ENCODE assay signal across 15 cellular contexts in genomic region chr5:107430077-107430625, GRCh38.
DNase-seq lines count a peak whose midpoint lies in the region; ATAC-seq, FAIRE-seq and TF ChIP-seq lines count a peak whose summit lies in the region.
"Had no signal": no experiment of that assay in that cellular context is flagged by ENCODE, and none has a peak within 500 bp of the region (broad histone marks: within the 10 kb centered on the region; RNA-seq: fewer than 3 reads in every experiment).

No MANE protein-coding gene starts in this region.

- H3K9me3 Mint-ChIP-seq in mesothelial cell of epicardium = no peaks in the 10 kb centered on the region
- H3K9me3 Mint-ChIP-seq: activated B cell treated with CpG ODN at 0.5 μM for 24 hours had no signal

- no peak overlapping the region for H3K27ac Mint-ChIP-seq in mesothelial cell of epicardium
- H3K27ac Mint-ChIP-seq: activated B cell treated with CpG ODN at 0.5 μM for 24 hours had no signal

- H3K4me1 Mint-ChIP-seq in mesothelial cell of epicardium = peaks cover 55% of the 10 kb centered on the region
- H3K4me1 Mint-ChIP-seq: activated B cell treated with CpG ODN at 0.5 μM for 24 hours had no signal

- FAIRE-seq in endothelial cell of umbilical vein (lab: Jason Lieb, UNC) (no peak), HTR-8/SVneo (lab: Jason Lieb, UNC) (no peak)
- FAIRE-seq: endometrium had no signal

- no peaks in the 10 kb centered on the region for H4K20me1 ChIP-seq in OCI-LY7 (ENCODE audit: insufficient read depth, low read length)
- no peaks in the 10 kb centered on the region for H4K20me1 ChIP-seq in endothelial cell of umbilical vein (replicated peaks; ENCODE audit: control insufficient read depth, extremely low read depth, insufficient read depth, low read length)

- H3K4me2 ChIP-seq in OCI-LY7 (ENCODE audit: low read length) (peak overlapping the region; percentile 64), endothelial cell of umbilical vein (ENCODE audit: insufficient read depth, low read length) (peak overlapping the region; percentile 52)

- H3K9me2 ChIP-seq in OCI-LY7 (ENCODE audit: insufficient read depth, low read length) = no peaks in the 10 kb centered on the region

- H3K9me3 ChIP-seq in OCI-LY7 (ENCODE audit: low read length) = no peaks in the 10 kb centered on the region
- no peaks in the 10 kb centered on the region for H3K9me3 ChIP-seq in endothelial cell of umbilical vein (replicated peaks; ENCODE audit: control insufficient read depth, insufficient read depth, low read length)
- H3K9me3 ChIP-seq: transverse colon had no signal

- no peak overlapping the region for H3K9ac ChIP-seq in endothelial cell of umbilical vein (replicated peaks; ENCODE audit: extremely low read depth, insufficient read depth, low read length)
- no peak overlapping the region for H3K9ac ChIP-seq in rectal smooth muscle tissue (ENCODE audit: low read length)

- no peak for TF ChIP-seq CTCF in OCI-LY7 (conservative IDR thresholded peaks at IDR 0.05; ENCODE audit: low read length)
- no peak for TF ChIP-seq CTCF in endothelial cell of umbilical vein (IDR thresholded peaks at IDR 0.05; ENCODE audit: extremely low read depth in 1 of 2, insufficient read depth in 1 of 2, low read depth in 1 of 2, low read length in 2 of 2)
- no peak for TF ChIP-seq CTCF in mesothelial cell of epicardium (IDR thresholded peaks at IDR 0.05; ENCODE audit: unreplicated experiment)

- TF ChIP-seq POLR2A in endothelial cell of umbilical vein (IDR thresholded peaks at IDR 0.05; ENCODE audit: low read depth, low read length) = no peak

- H3K36me3 ChIP-seq in OCI-LY7 (ENCODE audit: insufficient read depth, low read length) = no peaks in the 10 kb centered on the region; the same call in 1 of the 2 replicates
- no peaks in the 10 kb centered on the region for H3K36me3 ChIP-seq in endothelial cell of umbilical vein (ENCODE audit: control insufficient read depth in 2 of 2, extremely low read depth in 1 of 2, insufficient read depth in 2 of 2, low read length in 2 of 2)
- no peaks in the 10 kb centered on the region for H3K36me3 ChIP-seq in rectal smooth muscle tissue (ENCODE audit: control insufficient read depth, insufficient read depth, low read length)
- H3K36me3 ChIP-seq: transverse colon had no signal

- intact Hi-C loops in OCI-LY7 (cut with micrococcal nuclease; ENCODE audit: unreplicated experiment) = no loop called here
- intact Hi-C loops in endothelial cell of umbilical vein (cut with micrococcal nuclease) = no loop called here

- H2AFZ ChIP-seq in OCI-LY7 (ENCODE audit: low read length) (peak overlapping the region; percentile 63), endothelial cell of umbilical vein (ENCODE audit: low read depth, low read length) (no peak overlapping the region)

- CTCF ChIA-PET in OCI-LY7 (lab: Charles Lee; ENCODE audit: unreplicated experiment) = interaction anchor here (0.6 to 1.2 kb wide), 2 partner anchors 13 to 39 kb away, joined by 3 read pairs; no protein-coding TSS in a partner anchor
- CTCF ChIA-PET in endothelial cell of umbilical vein (lab: Charles Lee) = interaction anchor here (1.6 kb wide), 1 partner anchor 142 kb away, joined by 4 read pairs; no protein-coding TSS in a partner anchor

- H3K9me1 ChIP-seq in endothelial cell of umbilical vein (replicated peaks; ENCODE audit: control insufficient read depth, extremely low read depth, insufficient read depth, low read length) = no peaks in the 10 kb centered on the region

- no peak for ATAC-seq in HG03095 (IDR thresholded peaks at IDR 0.05; ENCODE audit: unreplicated experiment)

- H3K27ac ChIP-seq in OCI-LY7 (ENCODE audit: low read depth, low read length, poor library complexity, severe bottlenecking) (no peak overlapping the region), endothelial cell of umbilical vein (ENCODE audit: insufficient read depth, low read depth, low read length) (no peak overlapping the region), rectal smooth muscle tissue (ENCODE audit: low read depth, low read length) (peak overlapping the region; percentile 28)

- H3K27me3 Mint-ChIP-seq in mesothelial cell of epicardium (ENCODE audit: low read depth) = no peaks in the 10 kb centered on the region
- H3K27me3 Mint-ChIP-seq: activated B cell treated with CpG ODN at 0.5 μM for 24 hours had no signal

- H3K36me3 Mint-ChIP-seq in mesothelial cell of epicardium = peaks cover 10% of the 10 kb centered on the region

- H3K4me3 Mint-ChIP-seq in mesothelial cell of epicardium = no peak overlapping the region
- H3K4me3 Mint-ChIP-seq: activated B cell treated with CpG ODN at 0.5 μM for 24 hours had no signal

- dilution Hi-C loops in endothelial cell of umbilical vein (cut with MboI; ENCODE audit: extremely low pct_ligation_motif_present, low sequenced_read_pairs) = no loop called here

- POLR2A ChIA-PET in OCI-LY7 (lab: Charles Lee) = interaction anchor here (0.6 to 3.3 kb wide), 11 partner anchors 9 to 858 kb away, joined by 3 to 20 read pairs (median 4); no protein-coding TSS in a partner anchor
- POLR2A ChIA-PET in endothelial cell of umbilical vein (lab: Charles Lee) = no interaction called here

- H3K79me2 ChIP-seq in OCI-LY7 (ENCODE audit: insufficient read depth, low read depth, low read length) (no peaks in the 10 kb centered on the region), endothelial cell of umbilical vein (ENCODE audit: control insufficient read depth, insufficient read depth, low read length) (no peaks in the 10 kb centered on the region)

- no TSS peak for BruUV-seq in OCI-LY7 (replicated peaks; lab: Mats Ljungman, UMichigan)
- no TSS peak for BruUV-seq in endothelial cell of umbilical vein (replicated peaks; lab: Mats Ljungman, UMichigan)

- peak overlapping the region; percentile 44 for H3K4me3 ChIP-seq in OCI-LY7 (ENCODE audit: low read depth, low read length, poor library complexity, severe bottlenecking)
- no peak overlapping the region for H3K4me3 ChIP-seq in endothelial cell of umbilical vein (replicated peaks in 1 of 3; ENCODE audit: insufficient read depth in 1 of 3, low read depth in 1 of 3, low read length in 3 of 3)
- no peak overlapping the region for H3K4me3 ChIP-seq in rectal smooth muscle tissue (ENCODE audit: low read length)
- H3K4me3 ChIP-seq: skin epidermis, transverse colon had no signal

- H3K4me1 ChIP-seq in OCI-LY7 (ENCODE audit: insufficient read depth, low read length, poor library complexity, severe bottlenecking) (peaks cover 24% of the 10 kb centered on the region), endothelial cell of umbilical vein (ENCODE audit: control insufficient read depth, extremely low read depth, insufficient read depth, low read length) (peaks cover 34% of the 10 kb centered on the region), rectal smooth muscle tissue (ENCODE audit: control insufficient read depth, insufficient read depth, low read length) (peaks cover 3% of the 10 kb centered on the region)

- H3K27me3 ChIP-seq in endothelial cell of umbilical vein (ENCODE audit: control insufficient read depth in 2 of 2, insufficient read depth in 2 of 2, low read length in 2 of 2) = no peaks in the 10 kb centered on the region
- H3K27me3 ChIP-seq in rectal smooth muscle tissue (ENCODE audit: control insufficient read depth, insufficient read depth, low read length) = no peaks in the 10 kb centered on the region
- H3K27me3 ChIP-seq: transverse colon had no signal

- DNase-seq in NCI-H2171 treated with DMSO at 0.1 percent for 48 hours (lab: John Stamatoyannopoulos, UW) (peak; percentile 28), NCI-H2171 (lab: John Stamatoyannopoulos, UW) (no peak), OCI-LY7 (ENCODE audit: low spot score) (no peak), endothelial cell of umbilical vein (ENCODE audit: low read depth, low spot score) (peak; percentile 35), mesothelial cell of epicardium (ENCODE audit: low spot score in 2 of 2, unreplicated experiment in 2 of 2) (no peak), HTR-8/SVneo (ENCODE audit: insufficient read length, low spot score) (no peak)
- DNase-seq: ACHN, activated B cell treated with CpG ODN at 0.5 μM for 24 hours, amygdala, NCI-H146, transverse colon had no signal

TF ChIP-seq in endothelial cell of umbilical vein, 7 proteins besides CTCF, POLR2A, EP300 and RAD21:
- TF ChIP-seq JUN (IDR thresholded peaks at IDR 0.05; ENCODE audit: borderline replicate concordance, insufficient read depth, insufficient read length, low read depth) (no peak), MYC (IDR thresholded peaks at IDR 0.05; ENCODE audit: low read depth, low read length) (no peak), MAX (IDR thresholded peaks at IDR 0.05; ENCODE audit: insufficient read depth, insufficient read length) (no peak), EZH2 (IDR thresholded peaks at IDR 0.05; ENCODE audit: borderline replicate concordance, low read depth, low read length, severe bottlenecking) (no peak), GATA2 (IDR thresholded peaks at IDR 0.05; ENCODE audit: insufficient read depth, insufficient read length, low read depth, low read length) (no peak), FOS (IDR thresholded peaks at IDR 0.05; ENCODE audit: borderline replicate concordance, insufficient read depth, low read length) (no peak), POLR2AphosphoS5 (IDR thresholded peaks at IDR 0.05; ENCODE audit: insufficient read depth, low read depth, low read length) (no peak)

Comparison
In these comparisons a context has a peak if more than half of its experiments do, and no peak if none do; other contexts are left out.
1. DNase-seq: peak in NCI-H2171 treated with DMSO at 0.1 percent for 48 hours (single experiment) and endothelial cell of umbilical vein (single experiment); none in NCI-H2171 (single experiment), OCI-LY7 (single experiment), mesothelial cell of epicardium (0 of 2) and HTR-8/SVneo (single experiment).